32 cellular contexts compared by ENCODE assay signal in genomic region chr4:121653986-121654385, GRCh38.
"Had no signal": no experiment of that assay in that cellular context is flagged by ENCODE, and none has a peak within 500 bp of the region (broad histone marks: within the 10 kb centered on the region; RNA-seq: fewer than 3 reads in every experiment).

No MANE protein-coding gene starts in this region.

- H3K4me3 Mint-ChIP-seq: naive thymus-derived CD8-positive, alpha-beta T cell; natural killer cell treated with Interleukin-12 subunit alpha and Interleukin-12 subunit beta and Interleukin-15 and Interleukin-18, amount 100 ng/mL, for 72 hours; nephron progenitor cell; neural progenitor cell; stimulated activated memory B cell treated with anti-CD40 and anti-IgM and Interleukin-4, amounts not matched to agents 10 μg/mL and 1 μg/mL and 100 μg/mL, for 72 hours; stimulated activated naive CD8-positive, alpha-beta T cell treated with anti-CD3 and anti-CD28 coated beads, Interleukin-15, amount 100 ng/mL, for 72 hours; type B pancreatic cell had no signal

- H3K36me3 ChIP-seq: neural progenitor cell, ovary, spleen, suprapubic skin, tibial artery, transverse colon, upper lobe of right lung, uterus had no signal

- H3K4me2 ChIP-seq: neural progenitor cell, smooth muscle cell had no signal

- H3K27ac Mint-ChIP-seq: naive thymus-derived CD8-positive, alpha-beta T cell; natural killer cell treated with Interleukin-12 subunit alpha and Interleukin-12 subunit beta and Interleukin-15 and Interleukin-18, amount 100 ng/mL, for 72 hours; nephron progenitor cell; neural progenitor cell; progenitor cell of endocrine pancreas; stimulated activated memory B cell treated with anti-CD40 and anti-IgM and Interleukin-4, amounts not matched to agents 10 μg/mL and 1 μg/mL and 100 μg/mL, for 72 hours; stimulated activated naive CD8-positive, alpha-beta T cell treated with anti-CD3 and anti-CD28 coated beads, Interleukin-15, amount 100 ng/mL, for 72 hours; type B pancreatic cell had no signal

- H3K4me1 ChIP-seq: neural progenitor cell, parathyroid adenoma, psoas muscle, spleen, suprapubic skin, testis, transverse colon, upper lobe of right lung, uterus had no signal

- H3K9me3 Mint-ChIP-seq: naive thymus-derived CD8-positive, alpha-beta T cell; natural killer cell treated with Interleukin-12 subunit alpha and Interleukin-12 subunit beta and Interleukin-15 and Interleukin-18, amount 100 ng/mL, for 72 hours; nephron progenitor cell; neural progenitor cell; stimulated activated naive CD8-positive, alpha-beta T cell treated with anti-CD3 and anti-CD28 coated beads, Interleukin-15, amount 100 ng/mL, for 72 hours; type B pancreatic cell had no signal

- H3K27me3 ChIP-seq: neural progenitor cell, ovary, spleen, suprapubic skin, testis, tibial artery, transverse colon, upper lobe of right lung, uterus had no signal

- H3K79me2 ChIP-seq: parathyroid adenoma had no signal

- H3K27me3 Mint-ChIP-seq: progenitor cell of endocrine pancreas, type B pancreatic cell had no signal

- ATAC-seq: naive thymus-derived CD8-positive, alpha-beta T cell; natural killer cell treated with Interleukin-12 subunit alpha and Interleukin-12 subunit beta and Interleukin-15 and Interleukin-18, amount 100 ng/mL, for 72 hours; psoas muscle; right cardiac atrium; sciatic nerve; stimulated activated memory B cell treated with anti-CD40 and anti-IgM and Interleukin-4, amounts not matched to agents 10 μg/mL and 1 μg/mL and 100 μg/mL, for 72 hours; stimulated activated naive CD8-positive, alpha-beta T cell treated with anti-CD3 and anti-CD28 coated beads, Interleukin-15, Interleukin-2, amounts not matched to agents 100 U/mL and 50 U/mL, for 24 hours; upper lobe of right lung had no signal

- H3K27ac ChIP-seq: neural progenitor cell, ovary, parathyroid adenoma, psoas muscle, skin epidermis, spleen, suprapubic skin, testis, tibial artery, transverse colon, upper lobe of right lung, uterus had no signal

- DNase-seq: naive thymus-derived CD8-positive, alpha-beta T cell; nephron progenitor cell; occipital lobe; ovary; posterior cingulate gyrus; psoas muscle; right cardiac atrium; spleen; stimulated activated CD4-positive, alpha-beta T cell treated with anti-CD3 and anti-CD28 coated beads, Interleukin-12 subunit alpha, Interleukin-12 subunit beta, amount 100 ng/mL, for 4 hours; stimulated activated CD4-positive, alpha-beta T cell treated with anti-CD3 and anti-CD28 coated beads, Interleukin-1b, Interleukin-23, amount 100 ng/mL, for 48 hours; stimulated activated CD4-positive, alpha-beta T cell treated with anti-CD3 and anti-CD28 coated beads, Interleukin-4, amount 100 ng/mL, for 1 hour; stimulated activated CD4-positive, alpha-beta T cell treated with anti-CD3 and anti-CD28 coated beads, Interleukin-4, amount 100 ng/mL, for 4 hours; stimulated activated CD8-positive, alpha-beta memory T cell treated with anti-CD3 and anti-CD28 coated beads, Interleukin-4, amount 100 ng/mL, for 48 hours; stimulated activated naive CD4-positive, alpha-beta T cell; stimulated activated naive CD8-positive, alpha-beta T cell treated with anti-CD3 and anti-CD28 coated beads, Interleukin-15, amount 100 ng/mL, for 72 hours; stimulated activated naive CD8-positive, alpha-beta T cell treated with anti-CD3 and anti-CD28 coated beads, Interleukin-15, Interleukin-2, amounts not matched to agents 100 U/mL and 50 U/mL, for 24 hours; substantia nigra; testis; tibial artery; transverse colon; upper lobe of right lung; uterus had no signal

- H3K9ac ChIP-seq: neural progenitor cell, parathyroid adenoma had no signal

- H3K9me3 ChIP-seq: ovary, psoas muscle, spleen, suprapubic skin, testis, tibial artery, transverse colon, upper lobe of right lung, uterus had no signal

- H3K4me1 Mint-ChIP-seq: naive thymus-derived CD8-positive, alpha-beta T cell; nephron progenitor cell; stimulated activated naive CD8-positive, alpha-beta T cell treated with anti-CD3 and anti-CD28 coated beads, Interleukin-15, amount 100 ng/mL, for 72 hours had no signal

- H3K36me3 Mint-ChIP-seq: naive thymus-derived CD8-positive, alpha-beta T cell; natural killer cell treated with Interleukin-12 subunit alpha and Interleukin-12 subunit beta and Interleukin-15 and Interleukin-18, amount 100 ng/mL, for 72 hours; neural progenitor cell; stimulated activated memory B cell treated with anti-CD40 and anti-IgM and Interleukin-4, amounts not matched to agents 10 μg/mL and 1 μg/mL and 100 μg/mL, for 72 hours; type B pancreatic cell had no signal

- H2AFZ ChIP-seq: neural progenitor cell, parathyroid adenoma had no signal

- H3K4me3 ChIP-seq: neural progenitor cell, ovary, psoas muscle, skin epidermis, smooth muscle cell, spleen, suprapubic skin, testis, tibial artery, transverse colon, upper lobe of right lung, uterus had no signal
